Comparison of ENCODE assay signal across 1 cellular context in the genomic region with DNA sequence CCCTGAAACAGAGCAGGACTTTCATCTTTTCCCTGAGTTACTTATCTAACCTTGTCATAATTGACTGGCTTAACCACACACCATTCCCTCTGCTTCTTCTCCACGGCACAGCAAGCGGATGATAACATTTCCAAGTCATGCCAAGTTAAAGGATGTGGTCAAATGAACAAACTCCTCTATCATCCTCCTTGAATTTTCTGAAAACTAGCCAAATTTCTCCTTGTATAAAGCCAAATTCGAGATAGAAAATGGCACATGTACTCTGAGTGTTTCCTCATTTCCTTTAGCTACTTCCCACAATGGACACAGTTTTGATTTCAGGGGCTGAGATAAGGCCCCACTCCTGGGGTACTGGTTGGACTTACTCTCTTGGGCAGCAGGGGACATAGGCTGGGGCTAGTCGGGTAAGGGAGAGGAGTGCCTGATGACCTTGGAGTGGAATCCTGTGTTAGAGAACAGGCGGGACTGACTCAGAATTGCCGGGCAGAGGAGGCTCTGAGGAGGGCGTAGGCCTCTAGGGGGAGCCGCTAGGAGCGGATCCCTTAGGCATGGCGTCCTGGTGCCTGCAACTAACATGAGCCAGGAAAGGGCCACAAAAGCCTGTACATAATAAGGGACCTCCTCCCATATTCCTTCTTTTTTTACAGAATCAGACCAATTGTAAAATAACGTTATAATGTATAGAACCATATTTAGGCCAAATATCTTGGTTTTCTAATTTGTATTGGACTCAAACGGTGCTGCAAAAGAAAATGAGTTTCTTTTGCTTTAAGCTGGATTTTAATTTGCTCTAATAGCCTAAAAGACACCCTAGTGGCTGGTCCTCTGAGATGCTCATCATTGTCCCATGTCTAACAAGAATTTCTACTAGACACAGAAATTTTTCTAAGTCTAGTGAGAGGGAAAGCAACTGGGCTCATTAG.
TF ChIP-seq lines count a peak whose summit lies in the region.

No MANE protein-coding gene starts in this region.

TF ChIP-seq in H1, 55 proteins besides CTCF, POLR2A, EP300 and RAD21:
- TF ChIP-seq YY1 (IDR thresholded peaks at IDR 0.05; ENCODE audit: low read depth, low read length) = peak; percentile 85; the same call in 1 of the 2 replicates
- TF ChIP-seq, protein P1, sequence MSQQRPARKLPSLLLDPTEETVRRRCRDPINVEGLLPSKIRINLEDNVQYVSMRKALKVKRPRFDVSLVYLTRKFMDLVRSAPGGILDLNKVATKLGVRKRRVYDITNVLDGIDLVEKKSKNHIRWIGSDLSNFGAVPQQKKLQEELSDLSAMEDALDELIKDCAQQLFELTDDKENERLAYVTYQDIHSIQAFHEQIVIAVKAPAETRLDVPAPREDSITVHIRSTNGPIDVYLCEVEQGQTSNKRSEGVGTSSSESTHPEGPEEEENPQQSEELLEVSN (IDR thresholded peaks at IDR 0.05) = peak; percentile 55; the same call in 1 of the 2 replicates
- TF ChIP-seq SIRT6 (IDR thresholded peaks at IDR 0.05; ENCODE audit: low read length) = no peak
- 0 out of 4 replicates have a peak, but pooled peaks of 1 of the 2 experiments have one; percentile 29 for TF ChIP-seq HDAC2 (IDR thresholded peaks at IDR 0.05; ENCODE audit: borderline replicate concordance in 1 of 2, low read depth in 2 of 2, low read length in 2 of 2)
- TF ChIP-seq, protein P2, sequence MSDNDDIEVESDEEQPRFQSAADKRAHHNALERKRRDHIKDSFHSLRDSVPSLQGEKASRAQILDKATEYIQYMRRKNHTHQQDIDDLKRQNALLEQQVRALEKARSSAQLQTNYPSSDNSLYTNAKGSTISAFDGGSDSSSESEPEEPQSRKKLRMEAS (IDR thresholded peaks at IDR 0.05) = peak; percentile 47; the same call in 1 of the 2 replicates
- no peak for TF ChIP-seq SP2 (IDR thresholded peaks at IDR 0.05; ENCODE audit: low read length)
